1 cellular context compared by ENCODE assay signal in genomic region chr10:61063035-61063434, GRCh38.
A peak's percentile ranks its signal among the peaks of the same experiment; 100 is the strongest.
TF ChIP-seq lines count a peak whose summit lies in the region.

No MANE protein-coding gene starts in this region.

TF ChIP-seq in HepG2, 621 proteins besides CTCF, POLR2A, EP300 and RAD21 (continued from another document and continues in another):
- TF ChIP-seq E2F1 (CRISPR knock-in tag; IDR thresholded peaks at IDR 0.05) (no peak), ZNF607 (CRISPR knock-in tag; IDR thresholded peaks at IDR 0.05; ENCODE audit: borderline replicate concordance) (no peak), ZNF451 (CRISPR knock-in tag; IDR thresholded peaks at IDR 0.05) (no peak), MIER2 (CRISPR knock-in tag; IDR thresholded peaks at IDR 0.05) (0 out of 2 replicates have a peak, but pooled peaks have one; percentile 76), ZNF180 (CRISPR knock-in tag; IDR thresholded peaks at IDR 0.05; ENCODE audit: borderline replicate concordance, low read depth) (no peak), PRMT3 (CRISPR knock-in tag; IDR thresholded peaks at IDR 0.05; ENCODE audit: borderline replicate concordance, low read depth) (no peak), SMAD1 (CRISPR knock-in tag; IDR thresholded peaks at IDR 0.05; ENCODE audit: borderline replicate concordance, low read depth) (no peak), KLF11 (CRISPR knock-in tag; IDR thresholded peaks at IDR 0.05) (no peak), IKZF1 (IDR thresholded peaks at IDR 0.05) (no peak), HMG20B (CRISPR knock-in tag; conservative IDR thresholded peaks at IDR 0.05) (peak; percentile 47; the same call in 1 of the 2 replicates), ERF (CRISPR knock-in tag; IDR thresholded peaks at IDR 0.05) (peak; percentile 62; the same call in 1 of the 2 replicates), THAP7 (CRISPR knock-in tag; IDR thresholded peaks at IDR 0.05) (no peak), ZFP36 (IDR thresholded peaks at IDR 0.05; ENCODE audit: borderline replicate concordance, low read depth, low read length, partially characterized antibody) (no peak), FOXP1 (IDR thresholded peaks at IDR 0.05) (no peak), FOXP1 (CRISPR knock-in tag; IDR thresholded peaks at IDR 0.05) (peak; percentile 94), KDM5B (CRISPR knock-in tag; IDR thresholded peaks at IDR 0.05; ENCODE audit: borderline replicate concordance) (no peak), ZGPAT (CRISPR knock-in tag; IDR thresholded peaks at IDR 0.05) (peak; percentile 92), ZNF720 (CRISPR knock-in tag; IDR thresholded peaks at IDR 0.05) (no peak), ZNF331 (CRISPR knock-in tag; IDR thresholded peaks at IDR 0.05) (peak; percentile 77; the same call in 1 of the 2 replicates), NKX3-1 (CRISPR knock-in tag; IDR thresholded peaks at IDR 0.05) (no peak), ISL2 (CRISPR knock-in tag; IDR thresholded peaks at IDR 0.05) (peak; percentile 99), GFI1 (CRISPR knock-in tag; IDR thresholded peaks at IDR 0.05; ENCODE audit: borderline replicate concordance) (peak; percentile 67; the same call in 1 of the 2 replicates), GPBP1L1 (CRISPR knock-in tag; IDR thresholded peaks at IDR 0.05) (no peak), PHB2 (IDR thresholded peaks at IDR 0.05; ENCODE audit: partially characterized antibody) (no peak), ZNF784 (CRISPR knock-in tag; IDR thresholded peaks at IDR 0.05; ENCODE audit: borderline replicate concordance) (no peak), SMARCC2 (IDR thresholded peaks at IDR 0.05) (no peak), ZFP91 (CRISPR knock-in tag; IDR thresholded peaks at IDR 0.05; ENCODE audit: borderline replicate concordance) (no peak), SATB2 (CRISPR knock-in tag; IDR thresholded peaks at IDR 0.05) (no peak), PBX3 (CRISPR knock-in tag; IDR thresholded peaks at IDR 0.05; ENCODE audit: borderline replicate concordance) (0 out of 2 replicates have a peak, but pooled peaks have one; percentile 61), GATA4 (IDR thresholded peaks at IDR 0.05; ENCODE audit: borderline replicate concordance, low read depth) (peak; percentile 83; the same call in 1 of the 2 replicates), SMAD3 (CRISPR knock-in tag; IDR thresholded peaks at IDR 0.05) (0 out of 2 replicates have a peak, but pooled peaks have one; percentile 34), ZBED4 (CRISPR knock-in tag; IDR thresholded peaks at IDR 0.05; ENCODE audit: borderline replicate concordance) (no peak), ZNF562 (CRISPR knock-in tag; IDR thresholded peaks at IDR 0.05; ENCODE audit: borderline replicate concordance) (no peak), ARNT (IDR thresholded peaks at IDR 0.05) (no peak), ESRRA (CRISPR knock-in tag; IDR thresholded peaks at IDR 0.05; ENCODE audit: low read depth) (no peak), KLF12 (CRISPR knock-in tag; IDR thresholded peaks at IDR 0.05; ENCODE audit: borderline replicate concordance) (no peak), ZSCAN25 (CRISPR knock-in tag; IDR thresholded peaks at IDR 0.05) (no peak), SAP130 (CRISPR knock-in tag; IDR thresholded peaks at IDR 0.05; ENCODE audit: low read depth) (peak; percentile 73), SNAPC2 (CRISPR knock-in tag; IDR thresholded peaks at IDR 0.05) (peak; percentile 22; the same call in 1 of the 2 replicates), ZNF205 (CRISPR knock-in tag; IDR thresholded peaks at IDR 0.05) (no peak), KDM5A (IDR thresholded peaks at IDR 0.05; ENCODE audit: borderline replicate concordance, low read length) (no peak; the same call in 1 of the 2 replicates), MEF2D (CRISPR knock-in tag; IDR thresholded peaks at IDR 0.05) (peak; percentile 75), CBFB (CRISPR knock-in tag; IDR thresholded peaks at IDR 0.05) (no peak), YEATS2 (CRISPR knock-in tag; IDR thresholded peaks at IDR 0.05; ENCODE audit: borderline replicate concordance) (no peak), ZNF251 (CRISPR knock-in tag; IDR thresholded peaks at IDR 0.05) (no peak), PCBP1 (IDR thresholded peaks at IDR 0.05; ENCODE audit: borderline replicate concordance, low read depth, low read length) (no peak), ZNF142 (CRISPR knock-in tag; IDR thresholded peaks at IDR 0.05) (no peak), ZNF296 (CRISPR knock-in tag; conservative IDR thresholded peaks at IDR 0.05) (no peak), KDM4B (CRISPR knock-in tag; IDR thresholded peaks at IDR 0.05) (no peak; the same call in 1 of the 2 replicates)
